Comparison of ENCODE assay signal across 1 cellular context in genomic region chr19:17758528-17758927, GRCh38.
TF ChIP-seq lines count a peak whose summit lies in the region.

No MANE protein-coding gene starts in this region.

TF ChIP-seq in HepG2, 621 proteins besides CTCF, POLR2A, EP300 and RAD21:
- TF ChIP-seq REPIN1 (CRISPR knock-in tag; IDR thresholded peaks at IDR 0.05; ENCODE audit: borderline replicate concordance, low read depth) (no peak), SP140L (CRISPR knock-in tag; IDR thresholded peaks at IDR 0.05; ENCODE audit: borderline replicate concordance) (no peak), ZNF17 (CRISPR knock-in tag; IDR thresholded peaks at IDR 0.05) (no peak), RELA (CRISPR knock-in tag; IDR thresholded peaks at IDR 0.05) (no peak), ZNF33B (CRISPR knock-in tag; IDR thresholded peaks at IDR 0.05) (no peak), ZNF770 (CRISPR knock-in tag; IDR thresholded peaks at IDR 0.05) (0 out of 2 replicates have a peak, but pooled peaks have one; percentile 20), KDM4B (CRISPR knock-in tag; IDR thresholded peaks at IDR 0.05) (no peak), ZMYM3 (CRISPR knock-in tag; IDR thresholded peaks at IDR 0.05) (no peak), ZNF362 (CRISPR knock-in tag; IDR thresholded peaks at IDR 0.05; ENCODE audit: borderline replicate concordance) (no peak)
